1 cellular context compared by ENCODE assay signal in the genomic region with DNA sequence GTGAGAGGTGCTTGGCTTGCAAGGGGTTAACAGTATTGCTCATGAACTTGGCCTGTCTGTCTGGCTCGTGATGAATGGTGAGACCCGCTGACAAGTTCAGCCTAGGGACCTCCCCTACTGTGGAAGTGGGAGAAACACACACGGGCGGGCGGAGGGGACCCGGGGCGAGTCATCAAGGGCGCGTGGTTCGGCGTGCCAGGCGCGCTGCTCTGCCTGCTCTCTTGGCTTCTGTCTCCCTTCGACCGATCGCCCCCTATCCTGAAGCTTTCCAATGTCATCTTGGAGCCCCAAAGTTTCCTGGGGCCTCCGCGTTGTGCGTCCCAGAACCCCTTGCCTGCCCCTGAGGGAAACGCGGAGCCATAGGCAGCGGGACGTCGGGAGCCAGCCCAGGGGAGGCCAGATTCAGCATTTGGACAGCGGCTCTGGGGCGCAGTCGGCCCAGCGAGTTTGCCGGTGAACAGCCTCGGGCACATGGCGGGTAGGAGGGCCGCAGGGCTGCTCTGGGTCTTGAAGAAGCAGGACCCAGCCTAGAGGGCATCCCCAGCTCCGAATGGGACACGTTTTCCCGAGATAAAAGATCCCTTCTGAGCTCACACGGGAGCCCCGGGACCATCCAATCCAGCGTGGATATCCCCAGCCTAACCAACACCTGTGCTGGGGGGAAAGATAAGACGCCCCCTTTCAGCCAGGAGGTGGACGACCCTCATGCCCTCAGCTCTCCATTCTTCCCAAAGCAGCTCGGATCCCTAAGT.
TF ChIP-seq lines count a peak whose summit lies in the region.

No MANE protein-coding gene starts in this region.

TF ChIP-seq in A549, 52 proteins besides CTCF, POLR2A, EP300 and RAD21 (continued from another document):
- TF ChIP-seq, protein P1, sequence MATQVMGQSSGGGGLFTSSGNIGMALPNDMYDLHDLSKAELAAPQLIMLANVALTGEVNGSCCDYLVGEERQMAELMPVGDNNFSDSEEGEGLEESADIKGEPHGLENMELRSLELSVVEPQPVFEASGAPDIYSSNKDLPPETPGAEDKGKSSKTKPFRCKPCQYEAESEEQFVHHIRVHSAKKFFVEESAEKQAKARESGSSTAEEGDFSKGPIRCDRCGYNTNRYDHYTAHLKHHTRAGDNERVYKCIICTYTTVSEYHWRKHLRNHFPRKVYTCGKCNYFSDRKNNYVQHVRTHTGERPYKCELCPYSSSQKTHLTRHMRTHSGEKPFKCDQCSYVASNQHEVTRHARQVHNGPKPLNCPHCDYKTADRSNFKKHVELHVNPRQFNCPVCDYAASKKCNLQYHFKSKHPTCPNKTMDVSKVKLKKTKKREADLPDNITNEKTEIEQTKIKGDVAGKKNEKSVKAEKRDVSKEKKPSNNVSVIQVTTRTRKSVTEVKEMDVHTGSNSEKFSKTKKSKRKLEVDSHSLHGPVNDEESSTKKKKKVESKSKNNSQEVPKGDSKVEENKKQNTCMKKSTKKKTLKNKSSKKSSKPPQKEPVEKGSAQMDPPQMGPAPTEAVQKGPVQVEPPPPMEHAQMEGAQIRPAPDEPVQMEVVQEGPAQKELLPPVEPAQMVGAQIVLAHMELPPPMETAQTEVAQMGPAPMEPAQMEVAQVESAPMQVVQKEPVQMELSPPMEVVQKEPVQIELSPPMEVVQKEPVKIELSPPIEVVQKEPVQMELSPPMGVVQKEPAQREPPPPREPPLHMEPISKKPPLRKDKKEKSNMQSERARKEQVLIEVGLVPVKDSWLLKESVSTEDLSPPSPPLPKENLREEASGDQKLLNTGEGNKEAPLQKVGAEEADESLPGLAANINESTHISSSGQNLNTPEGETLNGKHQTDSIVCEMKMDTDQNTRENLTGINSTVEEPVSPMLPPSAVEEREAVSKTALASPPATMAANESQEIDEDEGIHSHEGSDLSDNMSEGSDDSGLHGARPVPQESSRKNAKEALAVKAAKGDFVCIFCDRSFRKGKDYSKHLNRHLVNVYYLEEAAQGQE (IDR thresholded peaks at IDR 0.05): peak; percentile 99
- TF ChIP-seq HOXA7 (CRISPR knock-in tag; IDR thresholded peaks at IDR 0.05): no peak
- no peak for TF ChIP-seq FOSL2 (IDR thresholded peaks at IDR 0.05)
- TF ChIP-seq FOSL2 (CRISPR knock-in tag; IDR thresholded peaks at IDR 0.05): peak; percentile 27
- no peak for TF ChIP-seq MYC (IDR thresholded peaks at IDR 0.05; ENCODE audit: borderline replicate concordance, low read length)
- 0 out of 2 replicates have a peak, but pooled peaks have one; percentile 22 for TF ChIP-seq ZSCAN20 (CRISPR knock-in tag; IDR thresholded peaks at IDR 0.05)
- peak; percentile 86 for TF ChIP-seq HOXB5 (CRISPR knock-in tag; IDR thresholded peaks at IDR 0.05)
- TF ChIP-seq HOXB13 (CRISPR knock-in tag; IDR thresholded peaks at IDR 0.05; ENCODE audit: low read depth): peak; percentile 50; the same call in 1 of the 2 replicates
- TF ChIP-seq TP53 (CRISPR knock-in tag; IDR thresholded peaks at IDR 0.05): no peak
- no peak for TF ChIP-seq FOSB (CRISPR knock-in tag; IDR thresholded peaks at IDR 0.05)
- TF ChIP-seq EHF (CRISPR knock-in tag; IDR thresholded peaks at IDR 0.05): no peak; the same call in 1 of the 2 replicates
- TF ChIP-seq, protein P2, sequence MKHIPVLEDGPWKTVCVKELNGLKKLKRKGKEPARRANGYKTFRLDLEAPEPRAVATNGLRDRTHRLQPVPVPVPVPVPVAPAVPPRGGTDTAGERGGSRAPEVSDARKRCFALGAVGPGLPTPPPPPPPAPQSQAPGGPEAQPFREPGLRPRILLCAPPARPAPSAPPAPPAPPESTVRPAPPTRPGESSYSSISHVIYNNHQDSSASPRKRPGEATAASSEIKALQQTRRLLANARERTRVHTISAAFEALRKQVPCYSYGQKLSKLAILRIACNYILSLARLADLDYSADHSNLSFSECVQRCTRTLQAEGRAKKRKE (CRISPR knock-in tag; IDR thresholded peaks at IDR 0.05; ENCODE audit: low read depth): 0 out of 2 replicates have a peak, but pooled peaks have one; percentile 29
- TF ChIP-seq FOXS1 (CRISPR knock-in tag; IDR thresholded peaks at IDR 0.05): peak; percentile 48; the same call in 1 of the 2 replicates
